ENCODE assay signal across 1 cellular context in genomic region chr22:17159504-17159951, GRCh38.
A peak's percentile ranks its signal among the peaks of the same experiment; 100 is the strongest.
TF ChIP-seq lines count a peak whose summit lies in the region.

No MANE protein-coding gene starts in this region.

TF ChIP-seq in HCT116, 20 proteins besides CTCF, POLR2A, EP300 and RAD21 (continued from another document):
- TF ChIP-seq REST (IDR thresholded peaks at IDR 0.05; ENCODE audit: low read depth), result no peak
- TF ChIP-seq YY1 (IDR thresholded peaks at IDR 0.05; ENCODE audit: extremely low read depth, insufficient replicate concordance, low read depth, low read length), result peak; percentile 3
- TF ChIP-seq EZH2phosphoT487 (IDR thresholded peaks at IDR 0.05; ENCODE audit: borderline replicate concordance), result no peak
- TF ChIP-seq ZNF274 (IDR thresholded peaks at IDR 0.05; ENCODE audit: low read depth, low read length), result no peak
- TF ChIP-seq CEBPB (IDR thresholded peaks at IDR 0.05; ENCODE audit: low read depth), result no peak
- no peak for TF ChIP-seq CBX3 (IDR thresholded peaks at IDR 0.05; ENCODE audit: low read depth)
- TF ChIP-seq TCF7L2 (IDR thresholded peaks at IDR 0.05; ENCODE audit: borderline replicate concordance, extremely low read depth, insufficient read depth, insufficient read length), result no peak
- TF ChIP-seq JUND (IDR thresholded peaks at IDR 0.05), result no peak
- TF ChIP-seq ATF3 (IDR thresholded peaks at IDR 0.05), result no peak
- TF ChIP-seq ELF1 (IDR thresholded peaks at IDR 0.05; ENCODE audit: borderline replicate concordance, low read depth), result no peak
- TF ChIP-seq MAX (IDR thresholded peaks at IDR 0.05), result peak; percentile 35
- TF ChIP-seq EZH2 (IDR thresholded peaks at IDR 0.05), result no peak
